In the genomic region with DNA sequence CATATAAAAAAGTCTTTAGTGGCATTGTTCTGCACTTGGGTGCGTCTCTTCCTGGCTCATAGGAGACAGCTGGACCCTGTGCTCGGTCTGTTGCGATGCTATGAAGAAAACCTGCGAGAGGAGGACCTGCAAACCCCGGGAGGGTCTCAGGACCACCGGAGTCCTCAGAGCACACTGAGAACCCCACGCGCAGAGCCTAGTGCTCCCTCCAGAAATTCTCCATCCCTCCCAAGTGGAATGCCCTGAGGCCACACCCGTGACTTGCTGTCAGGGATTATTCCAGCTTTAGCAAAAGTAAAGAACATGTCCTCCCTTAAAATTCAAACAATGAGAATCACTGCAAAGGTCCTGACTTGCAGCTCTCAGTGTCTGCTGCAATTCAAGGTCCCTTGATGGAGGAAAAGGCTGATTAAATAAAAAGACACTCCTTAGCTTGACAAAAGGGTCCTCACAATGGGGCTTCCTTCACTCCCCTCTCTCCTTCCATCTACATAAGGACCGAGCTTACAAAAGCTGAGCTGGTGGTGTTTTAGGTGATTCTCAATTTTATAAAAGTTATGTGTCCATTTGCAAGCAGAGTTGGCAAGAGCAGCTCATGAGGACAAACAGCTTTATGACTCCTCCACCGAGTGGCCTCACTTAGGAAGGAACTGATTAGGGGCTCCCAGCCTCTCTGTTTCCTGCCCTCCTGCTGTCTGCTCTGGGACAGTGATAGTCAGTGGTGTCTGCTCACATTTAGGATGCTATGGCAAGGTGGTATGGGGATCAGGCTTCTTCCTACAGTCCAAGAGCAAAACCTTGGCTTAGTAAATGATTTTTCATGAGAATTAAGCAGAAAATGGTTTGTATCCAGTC, we compare ENCODE assay signal across 17 cellular contexts.
DNase-seq lines count a peak whose midpoint lies in the region; ATAC-seq and TF ChIP-seq lines count a peak whose summit lies in the region.
"Had no signal": no experiment of that assay in that cellular context is flagged by ENCODE, and none has a peak within 500 bp of the region (broad histone marks: within the 10 kb centered on the region; RNA-seq: fewer than 3 reads in every experiment).

No MANE protein-coding gene starts in this region.

- peak overlapping the region; percentile 28 for H3K27ac Mint-ChIP-seq in activated CD8-positive, alpha-beta T cell treated with anti-CD3 and anti-CD28 coated beads, Interleukin-2, amount 10 ng/mL, durations not matched to agents 7 days and 5 days
- no peak overlapping the region for H3K27ac Mint-ChIP-seq in activated CD8-positive, alpha-beta T cell treated with anti-CD3 and anti-CD28 coated beads for 36 hours
- H3K27ac Mint-ChIP-seq in neural crest cell (ENCODE audit: unreplicated experiment): peak overlapping the region; percentile 60
- H3K27ac Mint-ChIP-seq: nephron had no signal

- H3K36me3 Mint-ChIP-seq in activated CD8-positive, alpha-beta T cell treated with anti-CD3 and anti-CD28 coated beads, Interleukin-2, amount 10 ng/mL, durations not matched to agents 7 days and 5 days (ENCODE audit: low read depth): peaks cover 22% of the 10 kb centered on the region
- H3K36me3 Mint-ChIP-seq in activated CD8-positive, alpha-beta T cell treated with anti-CD3 and anti-CD28 coated beads for 36 hours (ENCODE audit: low read depth): peaks cover 10% of the 10 kb centered on the region
- peaks cover 21% of the 10 kb centered on the region for H3K36me3 Mint-ChIP-seq in neural crest cell (ENCODE audit: low read depth)

- in situ Hi-C loops in HAP-1 (cut with MboI; ENCODE audit: low sequenced_read_pairs): no loop called here

- CTCF ChIA-PET in activated CD8-positive, alpha-beta T cell treated with anti-CD3 and anti-CD28 coated beads, Interleukin-2, amount 10 ng/mL, durations not matched to agents 7 days and 5 days (lab: Charles Lee): interaction anchor here (0.9 to 2.3 kb wide), 3 partner anchors 9 to 214 kb away, joined by 3 to 7 read pairs (median 3); no protein-coding TSS in a partner anchor
- CTCF ChIA-PET in activated CD8-positive, alpha-beta T cell treated with anti-CD3 and anti-CD28 coated beads for 36 hours (lab: Charles Lee): interaction anchor here (0.8 to 1.0 kb wide), 2 partner anchors 52 to 55 kb away, joined by 3 read pairs; no protein-coding TSS in a partner anchor

- no peaks in the 10 kb centered on the region for H3K27me3 Mint-ChIP-seq in activated CD8-positive, alpha-beta T cell treated with anti-CD3 and anti-CD28 coated beads, Interleukin-2, amount 10 ng/mL, durations not matched to agents 7 days and 5 days (ENCODE audit: low read depth)
- no peaks in the 10 kb centered on the region for H3K27me3 Mint-ChIP-seq in activated CD8-positive, alpha-beta T cell treated with anti-CD3 and anti-CD28 coated beads for 36 hours
- H3K27me3 Mint-ChIP-seq in neural crest cell (ENCODE audit: low read depth): peaks cover 3% of the 10 kb centered on the region

- no peaks in the 10 kb centered on the region; the same call in 1 of the 2 replicates for H3K36me3 ChIP-seq in HAP-1 (replicated peaks)

- POLR2A ChIA-PET in activated CD8-positive, alpha-beta T cell treated with anti-CD3 and anti-CD28 coated beads, Interleukin-2, amount 10 ng/mL, durations not matched to agents 7 days and 5 days (lab: Charles Lee): interaction anchor here (1.1 to 1.2 kb wide), 2 partner anchors 24 to 138 kb away, joined by 3 to 4 read pairs; no protein-coding TSS in a partner anchor
- POLR2A ChIA-PET in activated CD8-positive, alpha-beta T cell treated with anti-CD3 and anti-CD28 coated beads for 36 hours (lab: Charles Lee): interaction anchor here (1.2 kb wide), 1 partner anchor 79 kb away, joined by 3 read pairs; no protein-coding TSS in a partner anchor

- H3K4me3 Mint-ChIP-seq in activated CD8-positive, alpha-beta T cell treated with anti-CD3 and anti-CD28 coated beads, Interleukin-2, amount 10 ng/mL, durations not matched to agents 7 days and 5 days: no peak overlapping the region
- H3K4me3 Mint-ChIP-seq in activated CD8-positive, alpha-beta T cell treated with anti-CD3 and anti-CD28 coated beads for 36 hours: no peak overlapping the region
- H3K4me3 Mint-ChIP-seq in neural crest cell: no peak overlapping the region
- H3K4me3 Mint-ChIP-seq: nephron had no signal

- H3K9me3 Mint-ChIP-seq in activated CD8-positive, alpha-beta T cell treated with anti-CD3 and anti-CD28 coated beads, Interleukin-2, amount 10 ng/mL, durations not matched to agents 7 days and 5 days (ENCODE audit: insufficient read depth): peaks cover 11% of the 10 kb centered on the region
- H3K9me3 Mint-ChIP-seq in activated CD8-positive, alpha-beta T cell treated with anti-CD3 and anti-CD28 coated beads for 36 hours: peaks cover 4% of the 10 kb centered on the region
- H3K9me3 Mint-ChIP-seq in neural crest cell: no peaks in the 10 kb centered on the region
- H3K9me3 Mint-ChIP-seq: nephron had no signal

- intact Hi-C loops in activated CD8-positive, alpha-beta T cell treated with anti-CD3 and anti-CD28 coated beads for 36 hours (cut with micrococcal nuclease): no loop called here

- no peak for DNase-seq in activated CD8-positive, alpha-beta T cell treated with anti-CD3 and anti-CD28 coated beads, Interleukin-2, amount 10 ng/mL, durations not matched to agents 7 days and 5 days
- DNase-seq in activated CD8-positive, alpha-beta T cell treated with anti-CD3 and anti-CD28 coated beads for 36 hours: no peak
- DNase-seq in HAP-1 (ENCODE audit: low spot score in 2 of 2): peak; percentile 62 to 71
- DNase-seq in dermis blood vessel endothelial cell: peak; percentile 58
- no peak for DNase-seq in neural crest cell (ENCODE audit: low read depth, low spot score)
- DNase-seq: activated T-cell treated with anti-CD3 and anti-CD28 coated beads for 4 hours, Karpas-422, NCI-H1105, NCI-H2171 treated with DMSO at 0.1 percent for 48 hours, NCI-H82 had no signal

- no peak overlapping the region for H3K4me3 ChIP-seq in HAP-1
- H3K4me3 ChIP-seq: lung, vagina had no signal

- H3K4me1 Mint-ChIP-seq in activated CD8-positive, alpha-beta T cell treated with anti-CD3 and anti-CD28 coated beads, Interleukin-2, amount 10 ng/mL, durations not matched to agents 7 days and 5 days (ENCODE audit: low read depth): peaks cover 19% of the 10 kb centered on the region
- peaks cover 21% of the 10 kb centered on the region for H3K4me1 Mint-ChIP-seq in activated CD8-positive, alpha-beta T cell treated with anti-CD3 and anti-CD28 coated beads for 36 hours (ENCODE audit: low read depth)
- peaks cover 52% of the 10 kb centered on the region for H3K4me1 Mint-ChIP-seq in neural crest cell

- no peak for ATAC-seq in activated CD8-positive, alpha-beta T cell treated with anti-CD3 and anti-CD28 coated beads, Interleukin-2, amount 10 ng/mL, durations not matched to agents 7 days and 5 days
- no peak for ATAC-seq in activated CD8-positive, alpha-beta T cell treated with anti-CD3 and anti-CD28 coated beads for 36 hours
- no peak for ATAC-seq in HG03095 (IDR thresholded peaks at IDR 0.05; ENCODE audit: unreplicated experiment)
- no peak for ATAC-seq in HG03469 (IDR thresholded peaks at IDR 0.05; ENCODE audit: unreplicated experiment)
- no peak for ATAC-seq in GM19452 (IDR thresholded peaks at IDR 0.05; ENCODE audit: unreplicated experiment)
- ATAC-seq: activated CD4-positive, CD25-positive, alpha-beta regulatory T cell treated with anti-CD3 and anti-CD28 coated beads, Interleukin-2, amount 50 U/mL, for 24 hours had no signal

- no peak for TF ChIP-seq CTCF in activated CD8-positive, alpha-beta T cell treated with anti-CD3 and anti-CD28 coated beads for 36 hours (IDR thresholded peaks at IDR 0.05)
- TF ChIP-seq CTCF in neural crest cell (conservative IDR thresholded peaks at IDR 0.05): no peak

- H3K9me3 ChIP-seq in HAP-1: no peaks in the 10 kb centered on the region
- H3K9me3 ChIP-seq: vagina had no signal

- H3K27me3 ChIP-seq in HAP-1 (ENCODE audit: low read depth): no peaks in the 10 kb centered on the region
- H3K27me3 ChIP-seq: vagina had no signal

- H3K4me1 ChIP-seq in HAP-1: peaks cover 6% of the 10 kb centered on the region

Comparison
In these comparisons a context has a peak if more than half of its experiments do, and no peak if none do; other contexts are left out.
1. DNase-seq: peak in HAP-1 (2 of 2) and dermis blood vessel endothelial cell (single experiment); none in activated CD8-positive, alpha-beta T cell treated with anti-CD3 and anti-CD28 coated beads, Interleukin-2, amount 10 ng/mL, durations not matched to agents 7 days and 5 days (single experiment), activated CD8-positive, alpha-beta T cell treated with anti-CD3 and anti-CD28 coated beads for 36 hours (single experiment) and neural crest cell (single experiment).